1 cellular context compared by ENCODE assay signal in genomic region chr17:1379930-1380313, GRCh38.
TF ChIP-seq lines count a peak whose summit lies in the region.

No MANE protein-coding gene starts in this region.

TF ChIP-seq in HepG2, 621 proteins besides CTCF, POLR2A, EP300 and RAD21 (continued from another document):
- TF ChIP-seq MTA3 (CRISPR knock-in tag; IDR thresholded peaks at IDR 0.05) (no peak), E2F2 (CRISPR knock-in tag; IDR thresholded peaks at IDR 0.05; ENCODE audit: borderline replicate concordance) (no peak), ZNF44 (CRISPR knock-in tag; IDR thresholded peaks at IDR 0.05) (no peak), HIVEP1 (CRISPR knock-in tag; IDR thresholded peaks at IDR 0.05) (no peak), ELK4 (CRISPR knock-in tag; IDR thresholded peaks at IDR 0.05; ENCODE audit: borderline replicate concordance) (no peak), FOXP1 (IDR thresholded peaks at IDR 0.05) (no peak), FOXP1 (CRISPR knock-in tag; IDR thresholded peaks at IDR 0.05) (no peak), PRDM4 (CRISPR knock-in tag; IDR thresholded peaks at IDR 0.05; ENCODE audit: borderline replicate concordance) (no peak), ZNF10 (CRISPR knock-in tag; IDR thresholded peaks at IDR 0.05; ENCODE audit: borderline replicate concordance, low read depth) (no peak)
